Comparison of ENCODE assay signal across 8 cellular contexts in genomic region chr6:52995079-52995912, GRCh38. TPM values are rescaled to one million over a fixed set of nuclear protein-coding genes. Genes with fewer than 3 reads are reported as not detected.
DNase-seq lines count a peak whose midpoint lies in the region; ATAC-seq and TF ChIP-seq lines count a peak whose summit lies in the region.
"Not testable (repeated sequence)": the region's sequence is repeated elsewhere in the genome, so short reads cannot be mapped to it uniquely, and the experiment has no call there.

Gene GSTA4, minus strand, starts transcription at chr6:52995284. Its CDS starts 1,041 bp downstream, at chr6:52994243.

- H3K9me3 Mint-ChIP-seq in nephron progenitor cell; stimulated activated naive CD8-positive, alpha-beta T cell treated with anti-CD3 and anti-CD28 coated beads, Interleukin-15, amount 100 ng/mL, for 72 hours: not testable (repeated sequence)

- not testable (repeated sequence) for H3K9me3 ChIP-seq in Loucy (ENCODE audit: insufficient read depth, low read depth, low read length)

- peak; percentile 96 for ATAC-seq in stimulated activated naive CD8-positive, alpha-beta T cell treated with anti-CD3 and anti-CD28 coated beads, Interleukin-15, amount 100 ng/mL, for 72 hours

- TF ChIP-seq CTCF in Loucy (conservative IDR thresholded peaks at IDR 0.05; ENCODE audit: low read length) (peak; percentile 72), nephron progenitor cell (IDR thresholded peaks at IDR 0.05) (peak; percentile 72)

- H3K27me3 Mint-ChIP-seq in nephron progenitor cell (ENCODE audit: low read depth, poor library complexity): not testable (repeated sequence)
- peaks cover 10% of the 10 kb centered on the region for H3K27me3 Mint-ChIP-seq in stimulated activated naive CD8-positive, alpha-beta T cell treated with anti-CD3 and anti-CD28 coated beads, Interleukin-15, amount 100 ng/mL, for 72 hours

- H3K27ac Mint-ChIP-seq in nephron progenitor cell: peak within 1 kb of the TSS; percentile 100
- H3K27ac Mint-ChIP-seq in stimulated activated naive CD8-positive, alpha-beta T cell treated with anti-CD3 and anti-CD28 coated beads, Interleukin-15, amount 100 ng/mL, for 72 hours: peak within 1 kb of the TSS; percentile 88 to 100

- H3F3A ChIP-seq in Loucy (ENCODE audit: low read depth): not testable (repeated sequence)

- H3K9me2 ChIP-seq in Loucy (replicated peaks; ENCODE audit: low read depth, low read length): not testable (repeated sequence)

- not testable (repeated sequence) for H3K27me3 ChIP-seq in H7 (ENCODE audit: control insufficient read depth, insufficient read depth, low read length)
- H3K27me3 ChIP-seq in Loucy (ENCODE audit: insufficient read depth, low read length, poor library complexity, severe bottlenecking): peaks cover 23% of the 10 kb centered on the region

- H3K4me1 Mint-ChIP-seq in nephron progenitor cell: peaks cover 37% of the 10 kb centered on the region
- peaks cover 28% of the 10 kb centered on the region for H3K4me1 Mint-ChIP-seq in stimulated activated naive CD8-positive, alpha-beta T cell treated with anti-CD3 and anti-CD28 coated beads, Interleukin-15, amount 100 ng/mL, for 72 hours

- not testable (repeated sequence) for H3K36me3 ChIP-seq in H7 (replicated peaks; ENCODE audit: control insufficient read depth, insufficient read depth, low read length); Loucy (ENCODE audit: insufficient read depth, low read length)

- H4K20me1 ChIP-seq in Loucy (ENCODE audit: insufficient read depth, low read length, poor library complexity, severe bottlenecking): not testable (repeated sequence)

- DNase-seq in ELF-1 (ENCODE audit: low read depth, low spot score) (peak; percentile 99), H7 (peak; percentile 94), activated gamma-delta T cell (lab: John Stamatoyannopoulos, UW) (peak; percentile 71), fibroblast of the conjunctiva (ENCODE audit: low read depth) (peak; percentile 99), nephron progenitor cell (peak; percentile 95)
- peak; percentile 85 to 88 for DNase-seq in stimulated activated naive CD8-positive, alpha-beta T cell treated with anti-CD3 and anti-CD28 coated beads, Interleukin-15, amount 100 ng/mL, for 72 hours

- peak within 1 kb of the TSS; percentile 79 for H3K9ac ChIP-seq in Loucy (ENCODE audit: low read depth, low read length, poor library complexity, severe bottlenecking)

- H2AFZ ChIP-seq in Loucy (ENCODE audit: low read length): peak within 1 kb of the TSS; percentile 100

- peaks cover 15% of the 10 kb centered on the region for H3K4me1 ChIP-seq in Loucy (ENCODE audit: insufficient read depth, low read length, poor library complexity, severe bottlenecking)

- peaks cover 24% of the 10 kb centered on the region for H3K36me3 Mint-ChIP-seq in nephron progenitor cell (ENCODE audit: low read depth)

- H3K4me3 Mint-ChIP-seq in nephron progenitor cell: peak within 1 kb of the TSS; percentile 95
- H3K4me3 Mint-ChIP-seq in stimulated activated naive CD8-positive, alpha-beta T cell treated with anti-CD3 and anti-CD28 coated beads, Interleukin-15, amount 100 ng/mL, for 72 hours: peak within 1 kb of the TSS; percentile 87 to 98

- H3K4me2 ChIP-seq in Loucy (ENCODE audit: low read depth, low read length, poor library complexity, severe bottlenecking): peak within 1 kb of the TSS; percentile 86

- peak within 1 kb of the TSS; percentile 72 for H3K4me3 ChIP-seq in H7 (ENCODE audit: insufficient read depth, low read depth, low read length)
- peak within 1 kb of the TSS; percentile 94 for H3K4me3 ChIP-seq in Loucy (ENCODE audit: low read length, poor library complexity, severe bottlenecking)

- peak; percentile 50 for TF ChIP-seq POLR2A in Raji (IDR thresholded peaks at IDR 0.05; ENCODE audit: insufficient read depth, low read depth, low read length)

- H3K79me2 ChIP-seq in Loucy (ENCODE audit: insufficient read depth, low read length): not testable (repeated sequence)

RNA-seq across cellular contexts. Expression of gene GSTA4, which starts in this region (rescaled TPM):
- 25.1 and 35.6 TPM in 2 replicates for total RNA-seq in H7 (2014; rRNA removed; shearing (Covaris generic))

Comparison
In these comparisons a context has a peak if more than half of its experiments do, and no peak if none do; other contexts are left out.
1. Peak in every context shown above with its lines: DNase-seq, ATAC-seq and H3K4me3 ChIP-seq.